15 cellular contexts compared by ENCODE assay signal in genomic region chrX:38081926-38082708, GRCh38.
DNase-seq lines count a peak whose midpoint lies in the region; ATAC-seq and TF ChIP-seq lines count a peak whose summit lies in the region.
"Had no signal": no experiment of that assay in that cellular context is flagged by ENCODE, and none has a peak within 500 bp of the region (broad histone marks: within the 10 kb centered on the region; RNA-seq: fewer than 3 reads in every experiment).

No MANE protein-coding gene starts in this region.

- TF ChIP-seq CTCF in endothelial cell (IDR thresholded peaks at IDR 0.05; ENCODE audit: unreplicated experiment): no peak
- no peak for TF ChIP-seq CTCF in upper lobe of left lung (IDR thresholded peaks at IDR 0.05)
- no peak for TF ChIP-seq CTCF in heart left ventricle (IDR thresholded peaks at IDR 0.05)

- no peak overlapping the region for H3K4me3 Mint-ChIP-seq in endothelial cell (ENCODE audit: unreplicated experiment)
- H3K4me3 Mint-ChIP-seq: B cell; CD4-positive, alpha-beta T cell had no signal

- no peaks in the 10 kb centered on the region for H3K36me3 Mint-ChIP-seq in endothelial cell (ENCODE audit: low read depth, unreplicated experiment)

- H3K27me3 ChIP-seq in mucosa of rectum (ENCODE audit: control insufficient read depth in 2 of 2, insufficient read depth in 2 of 2, low read length in 2 of 2): peaks cover under 1 to 12% of the 10 kb centered on the region in 2 donors
- H3K27me3 ChIP-seq in upper lobe of left lung: no peaks in the 10 kb centered on the region
- H3K27me3 ChIP-seq in heart left ventricle: peaks cover 0 to 13% (median 0%) of the 10 kb centered on the region in 9 donors

- 59 to 64% methylated on average over 3 of the region's 3 CpGs for WGBS in upper lobe of left lung, 2 donors
- 81 to 97% (median 91%) methylated on average over 3 of the region's 3 CpGs for whole genome bisulfite sequencing in heart left ventricle, 4 donors

- intact Hi-C loops in heart left ventricle (cut with DNase I): no loop called here

- no peaks in the 10 kb centered on the region for H3K9me3 Mint-ChIP-seq in endothelial cell (ENCODE audit: unreplicated experiment)
- H3K9me3 Mint-ChIP-seq: CD4-positive, alpha-beta T cell had no signal

- peak overlapping the region; percentile 70 for H3K27ac Mint-ChIP-seq in endothelial cell (ENCODE audit: unreplicated experiment)
- H3K27ac Mint-ChIP-seq: B cell; CD4-positive, alpha-beta T cell had no signal

- H3K9me3 ChIP-seq in mucosa of rectum (ENCODE audit: control insufficient read depth in 2 of 2, low read length in 2 of 2) (no peaks in the 10 kb centered on the region), upper lobe of left lung (no peaks in the 10 kb centered on the region), heart left ventricle (no peaks in the 10 kb centered on the region)

- TF ChIP-seq POLR2A in upper lobe of left lung (IDR thresholded peaks at IDR 0.05) (no peak), heart left ventricle (IDR thresholded peaks at IDR 0.05) (no peak)

- H3K27ac ChIP-seq in mucosa of rectum (ENCODE audit: low read depth in 2 of 2, low read length in 2 of 2): peak overlapping the region; percentile 28 to 68
- no peak overlapping the region for H3K27ac ChIP-seq in upper lobe of left lung
- no peak overlapping the region for H3K27ac ChIP-seq in heart left ventricle

- DNase-seq in NCI-H69 (lab: John Stamatoyannopoulos, UW) (peak; percentile 28), endothelial cell (ENCODE audit: low spot score) (no peak), cerebellar cortex (ENCODE audit: low spot score) (no peak), NCI-H1417 treated with DMSO at 0.1 percent for 48 hours (lab: John Stamatoyannopoulos, UW) (no peak), upper lobe of left lung (no peak), heart left ventricle (no peak)
- DNase-seq: C1 segment of cervical spinal cord; Calu3; CD4-positive, alpha-beta T cell; DMS79; H7; IMR-90 had no signal

- H3K4me3 ChIP-seq in mucosa of rectum (ENCODE audit: low read length in 2 of 2) (no peak overlapping the region), upper lobe of left lung (no peak overlapping the region), heart left ventricle (no peak overlapping the region)
- H3K4me3 ChIP-seq: GM12878 had no signal

- peaks cover 25% of the 10 kb centered on the region for H3K4me1 Mint-ChIP-seq in endothelial cell (ENCODE audit: unreplicated experiment)
- H3K4me1 Mint-ChIP-seq: B cell had no signal

- H3K4me1 ChIP-seq in mucosa of rectum (ENCODE audit: control insufficient read depth in 2 of 2, insufficient read depth in 2 of 2, low read length in 2 of 2) (peaks cover 0 to 5% of the 10 kb centered on the region in 2 donors), upper lobe of left lung (no peaks in the 10 kb centered on the region), heart left ventricle (no peaks in the 10 kb centered on the region)

- ATAC-seq in upper lobe of left lung (ENCODE audit: low FRiP score in 2 of 2) (no peak), heart left ventricle (no peak)
- ATAC-seq: GM12878 had no signal

- no peak for TF ChIP-seq EP300 in upper lobe of left lung (IDR thresholded peaks at IDR 0.05)

- H3K9ac ChIP-seq in mucosa of rectum (ENCODE audit: low read depth in 1 of 2, low read length in 2 of 2): no peak overlapping the region

- H3K27me3 Mint-ChIP-seq in endothelial cell (ENCODE audit: unreplicated experiment): no peaks in the 10 kb centered on the region

- H3K36me3 ChIP-seq in mucosa of rectum (ENCODE audit: control insufficient read depth in 2 of 2, insufficient read depth in 2 of 2, low read length in 2 of 2) (no peaks in the 10 kb centered on the region), upper lobe of left lung (no peaks in the 10 kb centered on the region), heart left ventricle (no peaks in the 10 kb centered on the region)

Comparison
In these comparisons a context has a peak if more than half of its experiments do, and no peak if none do; other contexts are left out.
1. H3K27ac ChIP-seq: peak in mucosa of rectum (2 of 2); none in upper lobe of left lung (0 of 4) and heart left ventricle (0 of 12).